ENCODE assay signal across 1 cellular context in genomic region chr14:21476925-21477681, GRCh38.
A peak's percentile ranks its signal among the peaks of the same experiment; 100 is the strongest.
TF ChIP-seq lines count a peak whose summit lies in the region.

TSS of gene RAB2B (minus strand) at chr14:21476959. CDS start at chr14:21476872, 87 bp downstream.
TSS of gene TOX4 (plus strand) at chr14:21477195. CDS start at chr14:21477279, 84 bp downstream.

TF ChIP-seq in GM12878, 131 proteins besides CTCF, POLR2A, EP300 and RAD21 (continued from another document and continues in another):
- TF ChIP-seq POLR2AphosphoS2 (IDR thresholded peaks at IDR 0.05; ENCODE audit: low read depth, low read length) (peak; percentile 83; the same call in 1 of the 2 replicates), JUND (IDR thresholded peaks at IDR 0.05; ENCODE audit: low read depth, low read length) (no peak), RUNX3 (IDR thresholded peaks at IDR 0.05; ENCODE audit: low read length) (no peak; the same call in 1 of the 2 replicates), IRF5 (IDR thresholded peaks at IDR 0.05; ENCODE audit: borderline replicate concordance) (no peak), RFX5 (IDR thresholded peaks at IDR 0.05; ENCODE audit: low read depth, low read length) (peak; percentile 71), BACH1 (IDR thresholded peaks at IDR 0.05; ENCODE audit: borderline replicate concordance) (peak; percentile 80; the same call in 1 of the 2 replicates), FOXM1 (IDR thresholded peaks at IDR 0.05; ENCODE audit: low read depth, low read length) (no peak), TARDBP (IDR thresholded peaks at IDR 0.05; ENCODE audit: borderline replicate concordance) (0 out of 2 replicates have a peak, but pooled peaks have one; percentile 20), RCOR1 (conservative IDR thresholded peaks at IDR 0.05; ENCODE audit: low read depth, low read length) (no peak), SMAD1 (IDR thresholded peaks at IDR 0.05; ENCODE audit: low read depth, partially characterized antibody) (peak; percentile 54), NRF1 (conservative IDR thresholded peaks at IDR 0.05; ENCODE audit: low read depth, low read length) (no peak), ZNF384 (IDR thresholded peaks at IDR 0.05; ENCODE audit: borderline replicate concordance, low read depth, low read length) (no peak), USF2 (IDR thresholded peaks at IDR 0.05; ENCODE audit: borderline replicate concordance, low read depth, low read length) (no peak), SMAD5 (IDR thresholded peaks at IDR 0.05; ENCODE audit: low read depth) (0 out of 2 replicates have a peak, but pooled peaks have one; percentile 56), ELK1 (IDR thresholded peaks at IDR 0.05; ENCODE audit: low read depth, low read length) (peak; percentile 85), E4F1 (IDR thresholded peaks at IDR 0.05; ENCODE audit: borderline replicate concordance, partially characterized antibody) (no peak), WRNIP1 (IDR thresholded peaks at IDR 0.05; ENCODE audit: borderline replicate concordance, low read depth, low read length) (no peak), ZNF217 (IDR thresholded peaks at IDR 0.05) (no peak), PRDM15 (CRISPR knock-in tag; IDR thresholded peaks at IDR 0.05) (no peak), TBL1XR1 (IDR thresholded peaks at IDR 0.05; ENCODE audit: low read depth, low read length) (peak; percentile 87), CUX1 (IDR thresholded peaks at IDR 0.05; ENCODE audit: insufficient replicate concordance, low read depth, low read length) (no peak), SIN3A (IDR thresholded peaks at IDR 0.05; ENCODE audit: low read depth, low read length) (peak; percentile 69; the same call in 1 of the 2 replicates), RAD51 (IDR thresholded peaks at IDR 0.05) (no peak; the same call in 1 of the 2 replicates), MAX (IDR thresholded peaks at IDR 0.05; ENCODE audit: low read depth, low read length) (peak; percentile 24; the same call in 1 of the 2 replicates), NFIC (IDR thresholded peaks at IDR 0.05; ENCODE audit: low read depth, low read length) (no peak), SIX5 (IDR thresholded peaks at IDR 0.05; ENCODE audit: low read depth, low read length, severe bottlenecking) (peak; percentile 43), MTA2 (IDR thresholded peaks at IDR 0.05; ENCODE audit: low read depth) (peak; percentile 58; the same call in 1 of the 2 replicates), BHLHE40 (IDR thresholded peaks at IDR 0.05; ENCODE audit: borderline replicate concordance in 1 of 2, low read depth in 2 of 2, low read length in 1 of 2) (peak; percentile 44 to 67; a peak in 3 of 4 replicates), ZBTB33 (IDR thresholded peaks at IDR 0.05) (no peak), NR2F1 (conservative IDR thresholded peaks at IDR 0.05) (peak; percentile 76), PAX5 (IDR thresholded peaks at IDR 0.05; ENCODE audit: borderline replicate concordance, low read depth, low read length) (no peak; the same call in 1 of the 2 replicates), REST (IDR thresholded peaks at IDR 0.05; ENCODE audit: low read depth, low read length) (no peak), ZBED1 (IDR thresholded peaks at IDR 0.05; ENCODE audit: borderline replicate concordance) (no peak), ZNF24 (IDR thresholded peaks at IDR 0.05) (no peak), ATF7 (IDR thresholded peaks at IDR 0.05; ENCODE audit: low read depth) (peak; percentile 87), ETV6 (conservative IDR thresholded peaks at IDR 0.05 in 1 of 2, IDR thresholded peaks at IDR 0.05 in 1 of 2; ENCODE audit: borderline replicate concordance in 1 of 2, low read depth in 1 of 2) (no peak), BMI1 (IDR thresholded peaks at IDR 0.05; ENCODE audit: borderline replicate concordance) (no peak), YY1 (IDR thresholded peaks at IDR 0.05; ENCODE audit: low read depth, low read length) (peak; percentile 74)
